In the genomic region with DNA sequence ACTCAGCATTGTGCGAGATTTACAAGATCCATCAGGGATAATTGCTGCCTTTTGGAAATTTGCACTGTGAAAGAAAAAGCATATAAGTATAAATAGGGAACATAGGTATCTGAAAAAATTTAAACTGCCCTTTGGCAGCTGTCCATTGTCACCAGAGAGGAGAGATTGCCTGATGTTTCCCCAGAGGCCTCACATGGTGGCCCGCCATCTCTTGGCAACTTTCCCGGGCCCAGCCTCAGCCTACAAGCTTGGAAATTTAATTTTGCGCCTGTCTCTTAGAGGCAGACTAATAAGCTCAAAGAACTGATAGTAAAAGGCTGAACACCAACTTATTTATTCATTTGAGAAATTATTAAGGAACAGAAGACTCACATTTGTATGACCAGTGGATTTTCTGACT, we compare ENCODE assay signal across 18 cellular contexts.
DNase-seq lines count a peak whose midpoint lies in the region; ATAC-seq and TF ChIP-seq lines count a peak whose summit lies in the region.
"Had no signal": no experiment of that assay in that cellular context is flagged by ENCODE, and none has a peak within 500 bp of the region (broad histone marks: within the 10 kb centered on the region; RNA-seq: fewer than 3 reads in every experiment).

No MANE protein-coding gene starts in this region.

- no peak overlapping the region for H3K4me3 ChIP-seq in esophagus muscularis mucosa
- H3K4me3 ChIP-seq: Peyer's patch, upper lobe of left lung had no signal

- no peak for TF ChIP-seq EP300 in esophagus muscularis mucosa (IDR thresholded peaks at IDR 0.05)

- no peak overlapping the region for H3K27ac ChIP-seq in esophagus muscularis mucosa (replicated peaks in 1 of 4)
- H3K27ac ChIP-seq: Peyer's patch, upper lobe of left lung had no signal

- H3K9me3 ChIP-seq in esophagus muscularis mucosa: peaks cover 0 to 6% (median 0%) of the 10 kb centered on the region in 4 donors
- H3K9me3 ChIP-seq: Caco-2, Peyer's patch, upper lobe of left lung had no signal

- intact Hi-C loops in esophagus muscularis mucosa (cut with DNase I): no loop called here

- H3K27me3 ChIP-seq in esophagus muscularis mucosa: no peaks in the 10 kb centered on the region
- H3K27me3 ChIP-seq: Peyer's patch, upper lobe of left lung had no signal

- TF ChIP-seq POLR2A in esophagus muscularis mucosa (IDR thresholded peaks at IDR 0.05; ENCODE audit: low read depth): no peak

- no peak for TF ChIP-seq CTCF in esophagus muscularis mucosa (IDR thresholded peaks at IDR 0.05)

- DNase-seq in DMS153 treated with DMSO at 0.1 percent for 48 hours (lab: John Stamatoyannopoulos, UW; ENCODE audit: unreplicated experiment): peak; percentile 2
- DNase-seq in DMS153 (lab: John Stamatoyannopoulos, UW): no peak
- peak; percentile 65 for DNase-seq in NCI-H2081 treated with DMSO at 0.1 percent for 48 hours (lab: John Stamatoyannopoulos, UW)
- peak; percentile 53 for DNase-seq in NCI-H69 (lab: John Stamatoyannopoulos, UW)
- DNase-seq in cerebellar cortex (ENCODE audit: low spot score): peak; percentile 2
- DNase-seq in esophagus muscularis mucosa (ENCODE audit: extremely low spot score): no peak
- no peak for DNase-seq in activated naive CD4-positive, alpha-beta T cell treated with anti-CD3 and anti-CD28 coated beads, Interleukin-2, amount 50 U/mL, for 16 hours
- DNase-seq: 8988T; activated CD4-positive, alpha-beta T cell treated with anti-CD3 and anti-CD28 coated beads, Interleukin-2, amount 50 U/mL, for 48 hours; Caco-2; effector CD4-positive, alpha-beta T cell; foreskin fibroblast; NCI-H226; nephron progenitor cell; Peyer's patch; T-helper 17 cell; upper lobe of left lung had no signal

- WGBS in esophagus muscularis mucosa: 77% methylated on average over 4 of the region's 4 CpGs

- no peaks in the 10 kb centered on the region for H3K36me3 ChIP-seq in esophagus muscularis mucosa
- H3K36me3 ChIP-seq: Peyer's patch, upper lobe of left lung had no signal

- H3K4me1 ChIP-seq in esophagus muscularis mucosa: no peaks in the 10 kb centered on the region
- H3K4me1 ChIP-seq: Caco-2, Peyer's patch, upper lobe of left lung had no signal

- no peak for ATAC-seq in HG03025 (IDR thresholded peaks at IDR 0.05; ENCODE audit: low FRiP score, unreplicated experiment)
- ATAC-seq: T-helper 17 cell had no signal

Comparison
In these comparisons a context has a peak if more than half of its experiments do, and no peak if none do; other contexts are left out.
1. DNase-seq: peak in DMS153 treated with DMSO at 0.1 percent for 48 hours (single experiment), NCI-H2081 treated with DMSO at 0.1 percent for 48 hours (single experiment), NCI-H69 (single experiment) and cerebellar cortex (single experiment); none in DMS153 (single experiment), esophagus muscularis mucosa (single experiment) and activated naive CD4-positive, alpha-beta T cell treated with anti-CD3 and anti-CD28 coated beads, Interleukin-2, amount 50 U/mL, for 16 hours (single experiment).